8 cellular contexts compared by ENCODE assay signal in genomic region chr15:70492240-70493177, GRCh38.
DNase-seq lines count a peak whose midpoint lies in the region; ATAC-seq and TF ChIP-seq lines count a peak whose summit lies in the region.

No MANE protein-coding gene starts in this region.

- peak overlapping the region in 1 of 4 donors; percentile 6 for H3K27ac ChIP-seq in gastroesophageal sphincter

- 70 to 100% methylated on average over 1 to 4 of the region's 20 CpGs for WGBS in gastroesophageal sphincter (ENCODE audit: low coverage in 1 of 2), 2 donors

- peaks cover 5% of the 10 kb centered on the region for H3K27me3 Mint-ChIP-seq in activated T-cell treated with anti-CD3 and anti-CD28 coated beads, Interleukin-2, amount 50 U/mL, for 4 hours (ENCODE audit: low read depth)

- no peaks in the 10 kb centered on the region for H3K36me3 ChIP-seq in gastroesophageal sphincter

- no peaks in the 10 kb centered on the region for H3K27me3 ChIP-seq in gastroesophageal sphincter

- ATAC-seq in GM18511 (IDR thresholded peaks at IDR 0.05; ENCODE audit: unreplicated experiment) (peak; percentile 60), HG02943 (IDR thresholded peaks at IDR 0.05; ENCODE audit: low read depth, unreplicated experiment) (peak; percentile 44), gastroesophageal sphincter (peak; percentile 44)
- ATAC-seq in activated T-cell treated with anti-CD3 and anti-CD28 coated beads, Interleukin-2, amount 50 U/mL, for 4 hours = peak; percentile 65 to 69

- H3K4me3 Mint-ChIP-seq in activated T-cell treated with anti-CD3 and anti-CD28 coated beads, Interleukin-2, amount 50 U/mL, for 4 hours = peak overlapping the region; percentile 74

- no peak for TF ChIP-seq CTCF in gastroesophageal sphincter (IDR thresholded peaks at IDR 0.05)

- H3K4me1 ChIP-seq in gastroesophageal sphincter = peaks cover 0 to 21% (median 0%) of the 10 kb centered on the region in 3 donors

- no peaks in the 10 kb centered on the region for H3K36me3 Mint-ChIP-seq in activated T-cell treated with anti-CD3 and anti-CD28 coated beads, Interleukin-2, amount 50 U/mL, for 4 hours (ENCODE audit: insufficient read depth)

- TF ChIP-seq POLR2A in gastroesophageal sphincter (IDR thresholded peaks at IDR 0.05) = no peak

- TF ChIP-seq EP300 in gastroesophageal sphincter (IDR thresholded peaks at IDR 0.05) = no peak

- H3K4me1 Mint-ChIP-seq in activated T-cell treated with anti-CD3 and anti-CD28 coated beads, Interleukin-2, amount 50 U/mL, for 4 hours (ENCODE audit: low read depth) = peaks cover 79% of the 10 kb centered on the region

- H3K9me3 ChIP-seq in gastroesophageal sphincter = no peaks in the 10 kb centered on the region

- H3K4me3 ChIP-seq in gastroesophageal sphincter = no peak overlapping the region

- H3K9me3 Mint-ChIP-seq in activated T-cell treated with anti-CD3 and anti-CD28 coated beads, Interleukin-2, amount 50 U/mL, for 4 hours = no peaks in the 10 kb centered on the region

- peak; percentile 75 for DNase-seq in activated T-cell treated with anti-CD3 and anti-CD28 coated beads, Interleukin-2, amount 50 U/mL, for 4 hours
- peak; percentile 32 to 55 for DNase-seq in stimulated activated CD4-positive, alpha-beta T cell treated with anti-CD3 and anti-CD28 coated beads, Interleukin-15, amount 100 ng/mL, for 1 hour (ENCODE audit: low read depth in 1 of 2, low spot score in 1 of 2)
- DNase-seq in NCI-H446 treated with DMSO at 0.1 percent for 48 hours (lab: John Stamatoyannopoulos, UW) (no peak), cerebellum (ENCODE audit: low spot score) (no peak)

TF ChIP-seq in PFSK-1, 5 proteins besides CTCF, POLR2A, EP300 and RAD21:
- TF ChIP-seq FOXP2 (optimal IDR thresholded peaks at IDR 0.05; ENCODE audit: borderline replicate concordance, extremely low read depth, extremely low read length, insufficient read depth) = peak; percentile 78
- TF ChIP-seq REST (IDR thresholded peaks at IDR 0.05; ENCODE audit: insufficient read depth in 1 of 2, low read depth in 2 of 2, low read length in 2 of 2) = no peak

Comparison
In these comparisons a context has a peak if more than half of its experiments do, and no peak if none do; other contexts are left out.
1. DNase-seq: peak in activated T-cell treated with anti-CD3 and anti-CD28 coated beads, Interleukin-2, amount 50 U/mL, for 4 hours (single experiment) and stimulated activated CD4-positive, alpha-beta T cell treated with anti-CD3 and anti-CD28 coated beads, Interleukin-15, amount 100 ng/mL, for 1 hour (2 of 2); none in NCI-H446 treated with DMSO at 0.1 percent for 48 hours (single experiment) and cerebellum (single experiment).
2. Peak in every context shown above with its lines, with median percentiles within 50 percentile points of each other: ATAC-seq.